Comparison of ENCODE assay signal across 17 cellular contexts in the genomic region with DNA sequence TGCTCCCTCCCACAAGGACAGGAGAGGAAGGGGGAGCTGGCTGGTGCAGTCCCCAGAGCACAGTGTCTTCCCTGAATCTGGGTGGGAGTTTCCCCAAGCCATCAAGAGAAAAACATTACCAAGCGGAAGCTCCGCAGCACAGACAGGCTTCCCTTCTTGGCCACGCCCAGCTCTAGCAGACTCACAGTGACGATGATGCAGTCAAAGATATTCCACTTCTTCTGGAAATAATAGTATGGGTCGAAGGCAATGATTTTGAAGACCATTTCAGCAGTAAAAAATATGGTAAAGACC.
"Had no signal": no experiment of that assay in that cellular context is flagged by ENCODE, and none has a peak within 500 bp of the region (broad histone marks: within the 10 kb centered on the region; RNA-seq: fewer than 3 reads in every experiment).

No MANE protein-coding gene starts in this region.

- H3K27me3 ChIP-seq: colonic mucosa, heart right ventricle, testis, tibial nerve, upper lobe of right lung, vagina had no signal

- H3K9me3 ChIP-seq: colonic mucosa, heart right ventricle, mucosa of descending colon, neutrophil, spleen, testis, tibial nerve, upper lobe of right lung, vagina had no signal

- H3K4me1 ChIP-seq: colonic mucosa, heart right ventricle, testis, tibial nerve, upper lobe of right lung, vagina had no signal

- DNase-seq: effector CD4-positive, alpha-beta T cell; kidney; left cardiac atrium; naive thymus-derived CD8-positive, alpha-beta T cell; posterior cingulate gyrus; spleen; stimulated activated CD4-positive, alpha-beta T cell treated with anti-CD3 and anti-CD28 coated beads, Interleukin-4, amount 100 ng/mL, for 4 hours; stimulated activated naive B cell treated with anti-CD40 and anti-IgM and Interleukin-4, amounts not matched to agents 10 μg/mL and 1 μg/mL and 100 μg/mL, for 72 hours; upper lobe of right lung had no signal

- H3K36me3 ChIP-seq: colonic mucosa, heart right ventricle, neutrophil, spleen, tibial nerve, upper lobe of right lung, vagina had no signal

- H3K4me3 ChIP-seq: colonic mucosa, heart right ventricle, mucosa of descending colon, spleen, testis, tibial nerve, upper lobe of right lung, vagina had no signal

- H3K27ac ChIP-seq: colonic mucosa, heart right ventricle, neutrophil, spleen, testis, tibial nerve, upper lobe of right lung, vagina had no signal

- FAIRE-seq: frontal cortex, kidney had no signal
